9 cellular contexts compared by ENCODE assay signal in the genomic region with DNA sequence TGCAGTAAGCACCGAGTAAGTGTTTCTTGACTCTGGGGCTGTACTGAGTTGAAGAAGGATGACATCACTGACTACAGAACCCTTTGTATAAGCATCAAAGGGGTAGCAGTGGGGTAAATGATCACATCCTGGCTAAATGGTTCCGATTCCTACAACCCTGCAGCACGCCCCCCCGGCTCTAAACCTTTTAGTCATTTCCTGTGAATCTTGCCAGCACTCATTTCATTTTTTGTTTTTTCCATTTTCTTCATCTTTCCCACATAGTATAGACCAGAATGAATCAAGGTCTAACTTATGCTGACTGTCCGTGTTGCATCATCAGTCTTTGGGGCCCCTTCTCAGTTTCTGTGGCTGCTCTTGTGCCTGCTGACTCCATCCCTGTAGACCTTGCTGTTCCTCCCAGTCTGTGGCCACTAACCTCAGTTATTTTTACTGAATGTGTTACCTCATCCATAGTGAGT.
DNase-seq lines count a peak whose midpoint lies in the region; ATAC-seq and TF ChIP-seq lines count a peak whose summit lies in the region.
"Had no signal": no experiment of that assay in that cellular context is flagged by ENCODE, and none has a peak within 500 bp of the region (broad histone marks: within the 10 kb centered on the region; RNA-seq: fewer than 3 reads in every experiment).

No MANE protein-coding gene starts in this region.

- peak in 2 of 3 donors; percentile 42 to 76 for DNase-seq in CD4-positive, CD25-positive, alpha-beta regulatory T cell
- DNase-seq in RWPE2 (ENCODE audit: low spot score) (no peak), osteoblast (ENCODE audit: insufficient read length, low spot score, missing footprints) (peak; percentile 77), ureter (ENCODE audit: low spot score) (no peak), NCI-H345 treated with DMSO at 0.1 percent for 48 hours (lab: John Stamatoyannopoulos, UW; ENCODE audit: unreplicated experiment) (no peak), Kasumi-1 (lab: John Stamatoyannopoulos, UW) (no peak), NCI-H187 (lab: John Stamatoyannopoulos, UW) (no peak)
- DNase-seq in activated naive CD8-positive, alpha-beta T cell treated with anti-CD3 and anti-CD28 coated beads for 36 hours, result peak; percentile 81

- H3K27ac Mint-ChIP-seq in CD4-positive, CD25-positive, alpha-beta regulatory T cell, result no peak overlapping the region
- H3K27ac Mint-ChIP-seq in activated naive CD8-positive, alpha-beta T cell treated with anti-CD3 and anti-CD28 coated beads for 36 hours, result no peak overlapping the region
- H3K27ac Mint-ChIP-seq: brain had no signal

- no peak overlapping the region for H3K27ac ChIP-seq in CD4-positive, CD25-positive, alpha-beta regulatory T cell (ENCODE audit: insufficient read depth, low read length, poor library complexity, severe bottlenecking)
- H3K27ac ChIP-seq in RWPE2 (ENCODE audit: poor library complexity, severe bottlenecking), result peak overlapping the region; percentile 20
- H3K27ac ChIP-seq in osteoblast (ENCODE audit: low read depth, low read length), result peak overlapping the region; percentile 77

- ATAC-seq in CD4-positive, CD25-positive, alpha-beta regulatory T cell (ENCODE audit: low read depth in 2 of 2), result peak; percentile 97
- ATAC-seq in RWPE2 (ENCODE audit: low read depth), result peak; percentile 84

- TF ChIP-seq CTCF in RWPE2 (IDR thresholded peaks at IDR 0.05; ENCODE audit: poor library complexity, severe bottlenecking) (no peak), osteoblast (IDR thresholded peaks at IDR 0.05; ENCODE audit: extremely low read depth, low read depth, low read length) (no peak)

- H3K9me3 ChIP-seq in CD4-positive, CD25-positive, alpha-beta regulatory T cell (ENCODE audit: control insufficient read depth in 2 of 2, low read length in 2 of 2), result no peaks in the 10 kb centered on the region
- no peaks in the 10 kb centered on the region for H3K9me3 ChIP-seq in RWPE2 (ENCODE audit: severe bottlenecking)
- no peaks in the 10 kb centered on the region for H3K9me3 ChIP-seq in osteoblast (ENCODE audit: low read depth, low read length)

- no peaks in the 10 kb centered on the region for H4K20me1 ChIP-seq in osteoblast (ENCODE audit: insufficient read depth, low read length)

- no peaks in the 10 kb centered on the region for H3K36me3 ChIP-seq in CD4-positive, CD25-positive, alpha-beta regulatory T cell (ENCODE audit: control insufficient read depth, insufficient read depth, low read length)
- H3K36me3 ChIP-seq in RWPE2 (ENCODE audit: low read depth) (no peaks in the 10 kb centered on the region), osteoblast (ENCODE audit: insufficient read depth, low read length) (no peaks in the 10 kb centered on the region)

- H2AFZ ChIP-seq in osteoblast (ENCODE audit: low read length), result no peak overlapping the region

- H3K4me3 ChIP-seq in CD4-positive, CD25-positive, alpha-beta regulatory T cell (ENCODE audit: low read depth, low read length), result no peak overlapping the region
- H3K4me3 ChIP-seq in RWPE2 (ENCODE audit: severe bottlenecking) (no peak overlapping the region), osteoblast (ENCODE audit: insufficient read depth, low read length) (no peak overlapping the region)

- H3K36me3 Mint-ChIP-seq in CD4-positive, CD25-positive, alpha-beta regulatory T cell, result peaks cover 6% of the 10 kb centered on the region
- H3K36me3 Mint-ChIP-seq in activated naive CD8-positive, alpha-beta T cell treated with anti-CD3 and anti-CD28 coated beads for 36 hours, result peaks cover 4% of the 10 kb centered on the region
- H3K36me3 Mint-ChIP-seq: brain had no signal

- H3K4me1 ChIP-seq in CD4-positive, CD25-positive, alpha-beta regulatory T cell (ENCODE audit: control insufficient read depth, insufficient read depth, low read length, poor library complexity, severe bottlenecking), result peaks cover 9% of the 10 kb centered on the region
- peaks cover 9% of the 10 kb centered on the region for H3K4me1 ChIP-seq in RWPE2 (ENCODE audit: insufficient read depth, poor library complexity, severe bottlenecking)
- H3K4me1 ChIP-seq in osteoblast (ENCODE audit: insufficient read depth, low read length), result peaks cover 15% of the 10 kb centered on the region

- peaks cover 8% of the 10 kb centered on the region for H3K79me2 ChIP-seq in osteoblast (ENCODE audit: insufficient read depth, low read length)

- peaks cover 0 to 2% (median 0%) of the 10 kb centered on the region in 7 donors for H3K9me3 Mint-ChIP-seq in CD4-positive, CD25-positive, alpha-beta regulatory T cell
- H3K9me3 Mint-ChIP-seq in activated naive CD8-positive, alpha-beta T cell treated with anti-CD3 and anti-CD28 coated beads for 36 hours, result no peaks in the 10 kb centered on the region
- H3K9me3 Mint-ChIP-seq: brain had no signal

- H3K4me3 Mint-ChIP-seq in CD4-positive, CD25-positive, alpha-beta regulatory T cell, result no peak overlapping the region
- no peak overlapping the region for H3K4me3 Mint-ChIP-seq in activated naive CD8-positive, alpha-beta T cell treated with anti-CD3 and anti-CD28 coated beads for 36 hours
- H3K4me3 Mint-ChIP-seq: brain had no signal

- peaks cover 0 to 5% (median 0%) of the 10 kb centered on the region in 4 donors for H3K4me1 Mint-ChIP-seq in CD4-positive, CD25-positive, alpha-beta regulatory T cell
- peaks cover 8% of the 10 kb centered on the region for H3K4me1 Mint-ChIP-seq in activated naive CD8-positive, alpha-beta T cell treated with anti-CD3 and anti-CD28 coated beads for 36 hours

- H3K27me3 ChIP-seq in CD4-positive, CD25-positive, alpha-beta regulatory T cell (ENCODE audit: control insufficient read depth, insufficient read depth, low read length), result no peaks in the 10 kb centered on the region
- H3K27me3 ChIP-seq in RWPE2 (ENCODE audit: insufficient read depth, poor library complexity, severe bottlenecking), result no peaks in the 10 kb centered on the region
- H3K27me3 ChIP-seq in osteoblast (ENCODE audit: insufficient read depth, low read length), result no peaks in the 10 kb centered on the region

- H3K27me3 Mint-ChIP-seq in CD4-positive, CD25-positive, alpha-beta regulatory T cell, result no peaks in the 10 kb centered on the region
- no peaks in the 10 kb centered on the region for H3K27me3 Mint-ChIP-seq in activated naive CD8-positive, alpha-beta T cell treated with anti-CD3 and anti-CD28 coated beads for 36 hours

- H3K4me2 ChIP-seq in osteoblast (ENCODE audit: insufficient read depth, low read length), result peak overlapping the region; percentile 28

Comparison
In these comparisons a context has a peak if more than half of its experiments do, and no peak if none do; other contexts are left out.
1. DNase-seq: peak in CD4-positive, CD25-positive, alpha-beta regulatory T cell (2 of 3), activated naive CD8-positive, alpha-beta T cell treated with anti-CD3 and anti-CD28 coated beads for 36 hours (single experiment) and osteoblast (single experiment); none in RWPE2 (single experiment), ureter (single experiment), NCI-H345 treated with DMSO at 0.1 percent for 48 hours (single experiment), Kasumi-1 (0 of 2) and NCI-H187 (0 of 2).